Comparison of ENCODE assay signal across 16 cellular contexts in genomic region chr1:198087831-198088230, GRCh38.
"Had no signal": no experiment of that assay in that cellular context is flagged by ENCODE, and none has a peak within 500 bp of the region (broad histone marks: within the 10 kb centered on the region; RNA-seq: fewer than 3 reads in every experiment).

No MANE protein-coding gene starts in this region.

- H3K36me3 ChIP-seq: adrenal gland, Peyer's patch, SJCRH30 had no signal

- H3K27ac Mint-ChIP-seq: T-helper 1 cell treated with Interleukin-12 subunit alpha and Interleukin-12 subunit beta and Interleukin-4 antibody, amounts not matched to agents 30 μg/mL and 1 μg/mL, for 36 hours had no signal

- H3K9me3 ChIP-seq: adrenal gland, Peyer's patch, SJCRH30 had no signal

- H3K4me3 Mint-ChIP-seq: activated CD8-positive, alpha-beta T cell treated with anti-CD3 and anti-CD28 coated beads for 36 hours; T-helper 1 cell treated with Interleukin-12 subunit alpha and Interleukin-12 subunit beta and Interleukin-4 antibody, amounts not matched to agents 30 μg/mL and 1 μg/mL, for 36 hours had no signal

- DNase-seq: activated CD8-positive, alpha-beta memory T cell treated with anti-CD3 and anti-CD28 coated beads, Interleukin-2, amount 50 U/mL, for 48 hours; activated CD8-positive, alpha-beta T cell treated with anti-CD3 and anti-CD28 coated beads for 36 hours; activated naive CD4-positive, alpha-beta T cell treated with anti-CD3 and anti-CD28 coated beads, Interleukin-2, amount 50 U/mL, for 16 hours; activated naive CD8-positive, alpha-beta T cell treated with anti-CD3 and anti-CD28 coated beads, Interleukin-2, amount 10 ng/mL, durations not matched to agents 7 days and 5 days; activated T-cell treated with anti-CD3 and anti-CD28 coated beads, Interleukin-2, amount 50 U/mL, for 1 hour; anterior cingulate cortex; NCI-H1436 treated with DMSO at 0.1 percent for 48 hours; NCI-H187; NCI-H510A treated with DMSO at 0.1 percent for 48 hours; Peyer's patch; Right ventricle myocardium superior had no signal

- ATAC-seq: activated CD4-positive, CD25-positive, alpha-beta regulatory T cell treated with anti-CD3 and anti-CD28 coated beads, Interleukin-2, amount 50 U/mL, for 24 hours had no signal

- H3K4me3 ChIP-seq: adrenal gland, Peyer's patch, SJCRH30 had no signal

- H3K9me3 Mint-ChIP-seq: activated CD8-positive, alpha-beta T cell treated with anti-CD3 and anti-CD28 coated beads for 36 hours; activated naive CD8-positive, alpha-beta T cell treated with anti-CD3 and anti-CD28 coated beads, Interleukin-2, amount 10 ng/mL, durations not matched to agents 7 days and 5 days; T-helper 1 cell treated with Interleukin-12 subunit alpha and Interleukin-12 subunit beta and Interleukin-4 antibody, amounts not matched to agents 30 μg/mL and 1 μg/mL, for 36 hours had no signal

- H3K27me3 Mint-ChIP-seq: activated CD8-positive, alpha-beta T cell treated with anti-CD3 and anti-CD28 coated beads for 36 hours had no signal

- H3K27me3 ChIP-seq: adrenal gland, Peyer's patch, SJCRH30 had no signal

- H3K4me1 ChIP-seq: adrenal gland, Peyer's patch, SJCRH30 had no signal

- H3K27ac ChIP-seq: adrenal gland, Peyer's patch, RWPE1, SJCRH30 had no signal
